39 cellular contexts compared by ENCODE assay signal in genomic region chr1:62572476-62572875, GRCh38. TPM values are rescaled to one million over a fixed set of nuclear protein-coding genes. Genes with fewer than 3 reads are reported as not detected.
"Had no signal": no experiment of that assay in that cellular context is flagged by ENCODE, and none has a peak within 500 bp of the region (broad histone marks: within the 10 kb centered on the region; RNA-seq: fewer than 3 reads in every experiment).

No MANE protein-coding gene starts in this region.

- H3K36me3 ChIP-seq: MG63 had no signal

- DNase-seq: Karpas-422, Kasumi-1, MG63, MM.1S, MV-4-11, NCI-H1048, NCI-H1092, NCI-H1092 treated with DMSO at 0.1 percent for 48 hours, NCI-H1105, NCI-H1105 treated with DMSO at 0.1 percent for 48 hours, NCI-H1417, NCI-H1417 treated with DMSO at 0.1 percent for 48 hours, NCI-H1436, NCI-H1436 treated with DMSO at 0.1 percent for 48 hours, NCI-H146, NCI-H1694, NCI-H1694 treated with DMSO at 0.1 percent for 48 hours, NCI-H187, NCI-H187 treated with DMSO at 0.1 percent for 48 hours, NCI-H1930, NCI-H2029, NCI-H2029 treated with DMSO at 0.1 percent for 48 hours, NCI-H2081, NCI-H2081 treated with DMSO at 0.1 percent for 48 hours, NCI-H2107, NCI-H2171, NCI-H2171 treated with DMSO at 0.1 percent for 48 hours, NCI-H2227 treated with DMSO at 0.1 percent for 48 hours, NCI-H226, NCI-H345, NCI-H446, NCI-H446 treated with DMSO at 0.1 percent for 48 hours, NCI-H510A, NCI-H510A treated with DMSO at 0.1 percent for 48 hours, NCI-H524 had no signal

- H3K4me3 ChIP-seq: MG63 had no signal

- H3K27me3 ChIP-seq: MG63 had no signal

RNA-seq across cellular contexts. Expression of gene ANGPTL3, which starts 24.8 kb away (rescaled TPM):
- total RNA-seq: LHCN-M2, M059J, MCF 10A, NCI-H460 had no signal
